Comparison of ENCODE assay signal across 10 cellular contexts in genomic region chr2:195612515-195613495, GRCh38. TPM values are rescaled to one million over a fixed set of nuclear protein-coding genes. Genes with fewer than 3 reads are reported as not detected.
DNase-seq lines count a peak whose midpoint lies in the region; ATAC-seq and TF ChIP-seq lines count a peak whose summit lies in the region.
"Had no signal": no experiment of that assay in that cellular context is flagged by ENCODE, and none has a peak within 500 bp of the region (broad histone marks: within the 10 kb centered on the region; RNA-seq: fewer than 3 reads in every experiment).

No MANE protein-coding gene starts in this region.

- no peak for TF ChIP-seq CTCF in left lung (IDR thresholded peaks at IDR 0.05)

- no peak overlapping the region for H3K9ac ChIP-seq in duodenal mucosa (ENCODE audit: low read depth in 1 of 2, low read length in 2 of 2)

- ATAC-seq in Right ventricle myocardium superior (ENCODE audit: poor library complexity) (peak; percentile 68), left lung (peak; percentile 95), HG02610 (IDR thresholded peaks at IDR 0.05; ENCODE audit: unreplicated experiment) (no peak), HG02885 (IDR thresholded peaks at IDR 0.05; ENCODE audit: poor library complexity, unreplicated experiment) (no peak)

- H3K4me1 ChIP-seq in duodenal mucosa (ENCODE audit: control insufficient read depth in 1 of 2, insufficient read depth in 2 of 2, low read length in 2 of 2), result peaks cover 0 to 9% of the 10 kb centered on the region in 2 donors
- H3K4me1 ChIP-seq in left lung, result peaks cover 13 to 17% of the 10 kb centered on the region in 2 donors
- H3K4me1 ChIP-seq: Peyer's patch had no signal

- no peaks in the 10 kb centered on the region for H3K27me3 ChIP-seq in duodenal mucosa (ENCODE audit: control insufficient read depth in 1 of 2, insufficient read depth in 2 of 2, low read length in 2 of 2)
- H3K27me3 ChIP-seq in left lung, result no peaks in the 10 kb centered on the region
- H3K27me3 ChIP-seq: Peyer's patch had no signal

- no peaks in the 10 kb centered on the region for H3K36me3 ChIP-seq in duodenal mucosa (ENCODE audit: control insufficient read depth in 1 of 2, insufficient read depth in 2 of 2, low read length in 2 of 2)
- H3K36me3 ChIP-seq in left lung, result no peaks in the 10 kb centered on the region
- H3K36me3 ChIP-seq: Peyer's patch had no signal

- DNase-seq in Right ventricle myocardium superior (no peak), cardiac septum (ENCODE audit: low spot score) (no peak), left lung (no peak), MV-4-11 (lab: John Stamatoyannopoulos, UW) (no peak)
- no peak for DNase-seq in activated CD8-positive, alpha-beta memory T cell treated with anti-CD3 and anti-CD28 coated beads for 24 hours
- DNase-seq: midbrain, Peyer's patch had no signal

- intact Hi-C loops in Right ventricle myocardium superior (cut with DNase I) (no loop called here), cardiac septum (cut with DNase I) (no loop called here), left lung (cut with DNase I) (no loop called here)

- H3K4me3 ChIP-seq in duodenal mucosa (ENCODE audit: low read depth in 1 of 2, low read length in 2 of 2) (no peak overlapping the region), left lung (peak overlapping the region in 1 of 2 donors; percentile 9)
- H3K4me3 ChIP-seq: Peyer's patch had no signal

- H3K27ac ChIP-seq in duodenal mucosa (ENCODE audit: low read depth, low read length), result peak overlapping the region; percentile 14
- peak overlapping the region; percentile 35 to 57 for H3K27ac ChIP-seq in left lung
- H3K27ac ChIP-seq: Peyer's patch had no signal

- H3K9me3 ChIP-seq in duodenal mucosa (ENCODE audit: control insufficient read depth in 1 of 2, low read length in 2 of 2) (no peaks in the 10 kb centered on the region), left lung (no peaks in the 10 kb centered on the region)
- H3K9me3 ChIP-seq: Peyer's patch had no signal

RNA-seq across cellular contexts. Expression of gene SLC39A10, which starts 44.2 kb away (rescaled TPM):
- 9.6 TPM for total RNA-seq in Right ventricle myocardium superior
- 21.5 TPM for total RNA-seq in cardiac septum
- total RNA-seq in left lung, result 10 to 100 TPM; 25.7 to 38.5 TPM

Comparison
In these comparisons a context has a peak if more than half of its experiments do, and no peak if none do; other contexts are left out.
1. ATAC-seq: peak in Right ventricle myocardium superior (single experiment) and left lung (single experiment); none in HG02610 (single experiment) and HG02885 (single experiment).